18 cellular contexts compared by ENCODE assay signal in genomic region chrX:140500427-140500826, GRCh38.
"Had no signal": no experiment of that assay in that cellular context is flagged by ENCODE, and none has a peak within 500 bp of the region (broad histone marks: within the 10 kb centered on the region; RNA-seq: fewer than 3 reads in every experiment).

No MANE protein-coding gene starts in this region.

- DNase-seq: activated CD4-positive, alpha-beta T cell treated with anti-CD3 and anti-CD28 coated beads, Interleukin-2, amount 10 ng/mL, durations not matched to agents 24 days and 14 days; activated CD4-positive, CD25-positive, alpha-beta regulatory T cell; activated CD8-positive, alpha-beta memory T cell treated with anti-CD3 and anti-CD28 coated beads, Interleukin-2, amount 50 U/mL, for 48 hours; activated gamma-delta T cell treated with Interleukin-2 at 50 U/mL for 16 hours; amniotic stem cell; caudate nucleus; colonic mucosa; effector CD4-positive, alpha-beta T cell; esophagus squamous epithelium; left ventricle myocardium superior; mucosa of descending colon; naive thymus-derived CD4-positive, alpha-beta T cell; T-helper 2 cell; trophoblast cell had no signal

- ATAC-seq: left ventricle myocardium superior; mucosa of descending colon; naive thymus-derived CD4-positive, alpha-beta T cell had no signal

- H3K9me3 ChIP-seq: colonic mucosa, mucosa of descending colon, right atrium auricular region, suprapubic skin had no signal

- H3K4me1 ChIP-seq: colonic mucosa had no signal

- H3K4me3 ChIP-seq: colonic mucosa, esophagus squamous epithelium, hepatocyte, mucosa of descending colon, right atrium auricular region, smooth muscle cell, suprapubic skin had no signal

- H3K36me3 ChIP-seq: colonic mucosa, esophagus squamous epithelium, right atrium auricular region, suprapubic skin had no signal

- H3K27ac ChIP-seq: colonic mucosa, esophagus squamous epithelium, hepatocyte, right atrium auricular region, suprapubic skin had no signal
